ENCODE assay signal across 8 cellular contexts in the genomic region with DNA sequence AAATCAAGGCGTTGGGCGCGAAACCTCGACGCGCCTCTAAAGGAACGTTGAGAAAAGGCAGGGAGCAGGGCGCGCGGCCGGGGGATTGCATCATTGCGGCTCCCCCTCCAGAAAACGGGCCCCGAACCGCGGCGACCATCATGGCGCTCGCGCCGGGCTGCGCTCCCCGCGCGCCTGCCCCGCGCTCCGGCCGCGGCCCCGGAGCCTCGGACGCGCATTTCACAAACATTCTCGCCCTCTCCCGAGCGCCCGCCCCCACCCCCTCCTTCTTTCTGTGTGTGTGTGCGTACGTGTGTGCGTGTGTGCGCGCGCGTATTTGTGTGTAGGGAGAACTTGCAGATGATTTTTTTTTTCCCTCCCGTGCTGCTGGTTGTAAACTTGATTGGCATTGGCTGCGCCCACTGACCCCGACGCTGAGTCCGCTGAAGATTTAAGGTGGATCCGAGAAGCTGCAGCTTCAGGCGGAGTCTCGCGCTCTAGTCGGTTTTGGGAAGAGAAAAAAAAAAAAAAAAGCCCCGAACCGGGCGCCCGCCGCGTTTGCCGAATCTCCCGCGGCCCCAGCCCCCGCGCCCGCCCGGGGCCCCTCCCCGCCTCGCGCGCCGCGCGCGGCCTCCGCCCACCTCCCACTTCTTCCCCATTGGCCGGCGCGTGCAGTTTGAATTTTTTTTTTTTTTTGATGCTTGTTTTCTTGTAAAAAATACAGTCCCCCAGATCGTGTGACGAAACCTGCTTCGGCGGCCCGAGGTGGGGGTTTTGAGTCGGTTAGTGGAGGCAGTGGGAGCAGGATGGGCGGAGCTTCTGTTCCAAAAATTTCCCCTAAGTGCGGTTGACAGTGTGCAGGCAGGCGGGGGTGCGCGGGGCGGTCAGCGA. TPM values are rescaled to one million over a fixed set of nuclear protein-coding genes. Genes with fewer than 3 reads are reported as not detected.
DNase-seq lines count a peak whose midpoint lies in the region; ATAC-seq and TF ChIP-seq lines count a peak whose summit lies in the region.

No MANE protein-coding gene starts in this region.

- H3K27ac Mint-ChIP-seq in effector memory CD8-positive, alpha-beta T cell = peak overlapping the region; percentile 97 to 99

- peak overlapping the region; percentile 100 for H3K4ac ChIP-seq in mesendoderm (ENCODE audit: low read depth, low read length)

- H2BK120ac ChIP-seq in mesendoderm (ENCODE audit: low read depth, low read length) = peak overlapping the region; percentile 83

- peaks cover 3% of the 10 kb centered on the region for H3K4me1 ChIP-seq in mesendoderm (ENCODE audit: control insufficient read depth, low read depth, low read length)

- H3K27me3 Mint-ChIP-seq in effector memory CD8-positive, alpha-beta T cell = no peaks in the 10 kb centered on the region

- H2BK15ac ChIP-seq in mesendoderm (replicated peaks; ENCODE audit: low read depth) = no peak overlapping the region

- H3K56ac ChIP-seq in mesendoderm (ENCODE audit: low read length) = peak overlapping the region; percentile 98

- H2AK5ac ChIP-seq in mesendoderm (ENCODE audit: low read length) = no peak overlapping the region

- H4K8ac ChIP-seq in mesendoderm (ENCODE audit: low read depth, low read length) = peak overlapping the region; percentile 69

- H3K36me3 ChIP-seq in mesendoderm (ENCODE audit: control insufficient read depth, insufficient read depth, low read length) = no peaks in the 10 kb centered on the region

- no peak overlapping the region for H4K5ac ChIP-seq in mesendoderm (ENCODE audit: low read length)

- peak overlapping the region; percentile 100 for H3K27ac ChIP-seq in mesendoderm (ENCODE audit: low read depth, low read length)

- peaks cover 34 to 43% of the 10 kb centered on the region in 2 donors for H3K4me1 Mint-ChIP-seq in effector memory CD8-positive, alpha-beta T cell (ENCODE audit: low read depth in 2 of 2)

- no peaks in the 10 kb centered on the region for H3K79me1 ChIP-seq in mesendoderm (ENCODE audit: low read length)

- H3K27me3 ChIP-seq in mesendoderm (ENCODE audit: insufficient read depth, low read length, poor library complexity) = no peaks in the 10 kb centered on the region

- DNase-seq in COLO668 (lab: John Stamatoyannopoulos, UW; ENCODE audit: unreplicated experiment) = peak; percentile 92
- peak; percentile 94 for DNase-seq in GM20000 (ENCODE audit: low spot score)
- DNase-seq in HS-5 (ENCODE audit: low read depth) = peak; percentile 96
- DNase-seq in NK-92 (lab: John Stamatoyannopoulos, UW; ENCODE audit: unreplicated experiment) = peak; percentile 61
- peak; percentile 75 to 84 (median 79) for DNase-seq in activated CD8-positive, alpha-beta memory T cell treated with anti-CD3 and anti-CD28 coated beads for 48 hours (ENCODE audit: low read depth in 2 of 3, low spot score in 2 of 3)
- peak; percentile 86 to 92 (median 89) for DNase-seq in effector memory CD8-positive, alpha-beta T cell
- DNase-seq in mesendoderm = peak; percentile 98
- peak; percentile 81 for DNase-seq in stimulated activated CD8-positive, alpha-beta memory T cell treated with anti-CD3 and anti-CD28 coated beads, Interleukin-12 subunit alpha, Interleukin-12 subunit beta, amount 100 ng/mL, for 4 hours (ENCODE audit: low read depth)

- H3K18ac ChIP-seq in mesendoderm (ENCODE audit: low read length) = peak overlapping the region; percentile 100

- ATAC-seq in effector memory CD8-positive, alpha-beta T cell (replicated peaks) = peak; percentile 69

- H2BK5ac ChIP-seq in mesendoderm (ENCODE audit: low read length) = peak overlapping the region; percentile 86

- H3K4me3 Mint-ChIP-seq in effector memory CD8-positive, alpha-beta T cell = peak overlapping the region; percentile 95 to 99

- no peak for TF ChIP-seq CTCF in GM20000 (IDR thresholded peaks at IDR 0.05; ENCODE audit: extremely low read depth, missing control alignments)

- peak overlapping the region; percentile 90 for H3K4me2 ChIP-seq in mesendoderm (ENCODE audit: low read length)

- H3K36me3 Mint-ChIP-seq in effector memory CD8-positive, alpha-beta T cell (ENCODE audit: insufficient read depth) = peaks cover 63% of the 10 kb centered on the region

- peak overlapping the region; percentile 73 for H3K23ac ChIP-seq in mesendoderm (ENCODE audit: low read length)

- H3K79me2 ChIP-seq in mesendoderm (ENCODE audit: control insufficient read depth, insufficient read depth, low read length) = no peaks in the 10 kb centered on the region

- WGBS in mesendoderm (ENCODE audit: extremely low coverage, insufficient coverage, low lambda C conversion rate) = no CpG with 5 or more reads among the region's 93 CpGs

- no peaks in the 10 kb centered on the region for H3K9me3 Mint-ChIP-seq in effector memory CD8-positive, alpha-beta T cell

- H3K9ac ChIP-seq in mesendoderm (ENCODE audit: low read length) = peak overlapping the region; percentile 92

- peak overlapping the region; percentile 73 for H3K4me3 ChIP-seq in mesendoderm (ENCODE audit: low read length)

RNA-seq across cellular contexts. Expression of a gene that starts 8.2 kb away (rescaled TPM):
- polyA plus RNA-seq in mesendoderm (2013, experiment 1 of 2) = 7.9 TPM
- 7.8 TPM for polyA plus RNA-seq in mesendoderm (2013, experiment 2 of 2)

RNA-seq across cellular contexts. Expression of a gene that starts 29.3 kb away (rescaled TPM):
- polyA plus RNA-seq in mesendoderm (2013, experiment 1 of 2) = 10.5 TPM
- 10.0 TPM for polyA plus RNA-seq in mesendoderm (2013, experiment 2 of 2)

Comparison
In these comparisons a context has a peak if more than half of its experiments do, and no peak if none do; other contexts are left out.
1. Peak in every context shown above with its lines: DNase-seq, ATAC-seq, H3K4me3 ChIP-seq and H3K27ac ChIP-seq.